ENCODE assay signal across 20 cellular contexts in the genomic region with DNA sequence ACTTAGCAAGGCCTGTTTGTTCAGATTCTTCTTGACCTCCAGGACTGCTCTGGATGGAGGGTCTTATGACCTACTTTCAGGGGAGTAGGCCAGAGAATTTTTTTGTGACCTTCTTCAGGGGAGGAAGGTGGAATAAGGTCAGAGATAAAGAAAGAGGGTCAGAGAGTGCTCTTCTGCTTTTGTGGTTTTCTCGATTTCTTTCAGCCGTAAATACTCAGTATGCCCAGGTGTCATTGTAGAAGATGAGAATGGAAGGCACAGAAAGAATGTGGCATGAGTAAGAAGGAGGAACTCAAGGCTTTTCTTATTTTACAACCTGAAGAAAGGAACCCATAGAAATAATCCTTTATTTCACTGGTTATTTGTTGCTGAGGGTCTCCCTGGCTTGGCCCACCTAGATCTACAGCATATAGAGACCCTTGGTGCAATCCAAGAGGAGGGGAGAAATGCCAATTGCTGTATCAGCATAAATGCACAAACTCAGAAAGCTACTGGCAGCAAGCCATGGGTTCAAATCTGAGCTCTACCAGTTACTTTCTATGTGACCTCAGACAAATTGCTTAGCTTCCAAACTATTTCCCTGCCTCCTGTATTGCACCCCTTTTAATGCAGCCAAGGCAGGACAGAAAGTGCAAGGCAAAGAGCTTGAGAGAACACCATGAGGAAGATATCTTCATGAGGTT.
DNase-seq lines count a peak whose midpoint lies in the region; ATAC-seq and TF ChIP-seq lines count a peak whose summit lies in the region.
"Had no signal": no experiment of that assay in that cellular context is flagged by ENCODE, and none has a peak within 500 bp of the region (broad histone marks: within the 10 kb centered on the region; RNA-seq: fewer than 3 reads in every experiment).

No MANE protein-coding gene starts in this region.

- H3K9me3 ChIP-seq in DOHH2 (ENCODE audit: control insufficient read depth, insufficient read depth, low read length) (no peaks in the 10 kb centered on the region), iPS-20b (ENCODE audit: insufficient read depth, low read depth, low read length) (no peaks in the 10 kb centered on the region), gastroesophageal sphincter (no peaks in the 10 kb centered on the region)
- H3K9me3 ChIP-seq: HAP-1, heart left ventricle had no signal

- no peaks in the 10 kb centered on the region for H3K9me2 ChIP-seq in DOHH2 (replicated peaks; ENCODE audit: control insufficient read depth, low read length)

- TF ChIP-seq CTCF in DOHH2 (IDR thresholded peaks at IDR 0.05; ENCODE audit: low read depth, low read length, poor library complexity, severe bottlenecking) (no peak), gastroesophageal sphincter (IDR thresholded peaks at IDR 0.05) (no peak)

- ATAC-seq in GM18867 (IDR thresholded peaks at IDR 0.05; ENCODE audit: unreplicated experiment) (peak; percentile 71), gastroesophageal sphincter (no peak)
- ATAC-seq: heart left ventricle; left lobe of liver; naive thymus-derived CD4-positive, alpha-beta T cell; PC-3; stimulated activated naive CD8-positive, alpha-beta T cell treated with anti-CD3 and anti-CD28 coated beads, Interleukin-15, Interleukin-2, amounts not matched to agents 100 U/mL and 50 U/mL, for 24 hours; T-helper 17 cell had no signal

- no peaks in the 10 kb centered on the region for H4K20me1 ChIP-seq in DOHH2 (ENCODE audit: control insufficient read depth, insufficient read depth, low read depth, low read length)

- TF ChIP-seq EP300 in gastroesophageal sphincter (IDR thresholded peaks at IDR 0.05): no peak

- H3K27ac ChIP-seq in DOHH2 (ENCODE audit: low read depth, low read length): no peak overlapping the region
- peak overlapping the region; percentile 9 for H3K27ac ChIP-seq in iPS-20b (ENCODE audit: low read length)
- H3K27ac ChIP-seq in gastroesophageal sphincter: no peak overlapping the region
- H3K27ac ChIP-seq: heart left ventricle had no signal

- TF ChIP-seq POLR2A in gastroesophageal sphincter (IDR thresholded peaks at IDR 0.05): no peak

- H3K27me3 ChIP-seq in DOHH2 (ENCODE audit: control insufficient read depth, low read length) (no peaks in the 10 kb centered on the region), iPS-20b (ENCODE audit: insufficient read depth, low read length) (no peaks in the 10 kb centered on the region), gastroesophageal sphincter (no peaks in the 10 kb centered on the region)

- H3K9ac ChIP-seq in iPS-20b (ENCODE audit: low read depth, low read length): no peak overlapping the region

- H3K4me3 ChIP-seq in DOHH2 (ENCODE audit: low read length) (no peak overlapping the region), iPS-20b (ENCODE audit: low read length) (no peak overlapping the region), gastroesophageal sphincter (no peak overlapping the region)
- H3K4me3 ChIP-seq: HAP-1, heart left ventricle had no signal

- H3K4me1 ChIP-seq in DOHH2 (ENCODE audit: control insufficient read depth, low read length): peaks cover 78% of the 10 kb centered on the region
- peaks cover 21% of the 10 kb centered on the region for H3K4me1 ChIP-seq in iPS-20b (ENCODE audit: insufficient read depth, low read length)
- no peaks in the 10 kb centered on the region for H3K4me1 ChIP-seq in gastroesophageal sphincter
- H3K4me1 ChIP-seq: heart left ventricle had no signal

- H3K36me3 ChIP-seq in DOHH2 (ENCODE audit: control insufficient read depth, low read length): no peaks in the 10 kb centered on the region
- H3K36me3 ChIP-seq in iPS-20b (ENCODE audit: insufficient read depth, low read depth, low read length): no peaks in the 10 kb centered on the region
- no peaks in the 10 kb centered on the region for H3K36me3 ChIP-seq in gastroesophageal sphincter
- H3K36me3 ChIP-seq: HAP-1, heart left ventricle had no signal

- peak; percentile 21 for DNase-seq in NAMALWA (ENCODE audit: low spot score)
- DNase-seq in NCI-H2227 treated with DMSO at 0.1 percent for 48 hours (lab: John Stamatoyannopoulos, UW): no peak
- DNase-seq in NCI-H128 (lab: John Stamatoyannopoulos, UW; ENCODE audit: unreplicated experiment): no peak
- DNase-seq: activated CD8-positive, alpha-beta memory T cell treated with anti-CD3 and anti-CD28 coated beads, Interleukin-2, amount 50 U/mL, for 4 hours; activated naive CD8-positive, alpha-beta T cell treated with anti-CD3 and anti-CD28 coated beads for 36 hours; DMS79; heart left ventricle; naive thymus-derived CD4-positive, alpha-beta T cell; NCI-H1105 treated with DMSO at 0.1 percent for 48 hours; NCI-H510A; PC-3; small intestine; stimulated activated naive CD8-positive, alpha-beta T cell treated with anti-CD3 and anti-CD28 coated beads, Interleukin-15, Interleukin-2, amounts not matched to agents 100 U/mL and 50 U/mL, for 24 hours; T-helper 17 cell had no signal

- WGBS in gastroesophageal sphincter (ENCODE audit: low coverage in 1 of 2), 2 donors: 60 to 89% methylated on average over 2 of the region's 2 CpGs

- H3K79me2 ChIP-seq in DOHH2 (ENCODE audit: control insufficient read depth, low read length): no peaks in the 10 kb centered on the region

- H3K4me2 ChIP-seq in DOHH2 (ENCODE audit: low read length): peak overlapping the region; percentile 35

- H3F3A ChIP-seq in DOHH2 (ENCODE audit: control insufficient read depth, insufficient read depth): peaks cover 9% of the 10 kb centered on the region
